In genomic region chr20:46132705-46133120, GRCh38 we compare ENCODE assay signal across 8 cellular contexts. TPM values are rescaled to one million over a fixed set of nuclear protein-coding genes. Genes with fewer than 3 reads are reported as not detected.
DNase-seq lines count a peak whose midpoint lies in the region; ATAC-seq, FAIRE-seq and TF ChIP-seq lines count a peak whose summit lies in the region.

No MANE protein-coding gene starts in this region.

- H3K36me3 ChIP-seq in adipocyte (ENCODE audit: control insufficient read depth, insufficient read depth, low read length, severe bottlenecking) (no peaks in the 10 kb centered on the region), right atrium auricular region (no peaks in the 10 kb centered on the region), sigmoid colon (no peaks in the 10 kb centered on the region)

- FAIRE-seq in GM18507 (lab: Jason Lieb, UNC): peak; percentile 48

- intact Hi-C loops in sigmoid colon (cut with DNase I): no loop called here

- H3K4me1 Mint-ChIP-seq in T-helper 17 cell: peaks cover 3% of the 10 kb centered on the region

- no peak overlapping the region for H3K4me3 Mint-ChIP-seq in T-helper 17 cell

- ATAC-seq in T-helper 17 cell: peak; percentile 88

- no peaks in the 10 kb centered on the region for H3K4me1 ChIP-seq in adipocyte (ENCODE audit: control insufficient read depth, insufficient read depth, low read length)
- peaks cover 0 to 18% of the 10 kb centered on the region in 2 donors for H3K4me1 ChIP-seq in right atrium auricular region
- no peaks in the 10 kb centered on the region for H3K4me1 ChIP-seq in sigmoid colon

- H3K27me3 Mint-ChIP-seq in T-helper 17 cell: peaks cover 74% of the 10 kb centered on the region

- peak; percentile 86 for DNase-seq in 8988T
- peak; percentile 69 for DNase-seq in GM18507 (ENCODE audit: extremely low spot score, insufficient read length, low read depth)
- DNase-seq in NCI-H1105 treated with DMSO at 0.1 percent for 48 hours (lab: John Stamatoyannopoulos, UW): peak; percentile 79
- peak; percentile 41 to 63 (median 42) for DNase-seq in T-helper 17 cell
- DNase-seq in adipocyte (ENCODE audit: low read depth): peak; percentile 80
- peak; percentile 66 for DNase-seq in right atrium auricular region (ENCODE audit: low spot score)
- peak; percentile 78 for DNase-seq in sigmoid colon
- DNase-seq in cortex of kidney (lab: John Stamatoyannopoulos, UW): no peak

- TF ChIP-seq CTCF in right atrium auricular region (IDR thresholded peaks at IDR 0.05): peak; percentile 77 to 90
- peak; percentile 9 to 68 (median 58) for TF ChIP-seq CTCF in sigmoid colon (IDR thresholded peaks at IDR 0.05)

- no peak overlapping the region for H3K27ac ChIP-seq in right atrium auricular region
- no peak overlapping the region for H3K27ac ChIP-seq in sigmoid colon

- H3K27ac Mint-ChIP-seq in T-helper 17 cell: no peak overlapping the region

- H3K4me3 ChIP-seq in adipocyte (ENCODE audit: low read length) (no peak overlapping the region), right atrium auricular region (no peak overlapping the region), sigmoid colon (no peak overlapping the region)

- 13 to 16% methylated on average over 17 of the region's 17 CpGs for WGBS in sigmoid colon, 2 donors

- no peak for TF ChIP-seq POLR2A in sigmoid colon (IDR thresholded peaks at IDR 0.05)

- TF ChIP-seq EP300 in sigmoid colon (IDR thresholded peaks at IDR 0.05): no peak

- H3K9ac ChIP-seq in adipocyte (ENCODE audit: low read length): no peak overlapping the region

- peaks cover 4% of the 10 kb centered on the region for H3K36me3 Mint-ChIP-seq in T-helper 17 cell (ENCODE audit: low read depth)

- H3K27me3 ChIP-seq in adipocyte (replicated peaks; ENCODE audit: control insufficient read depth, insufficient read depth, low read length) (peaks cover 63% of the 10 kb centered on the region), right atrium auricular region (no peaks in the 10 kb centered on the region), sigmoid colon (peaks cover 0 to 89% (median 33%) of the 10 kb centered on the region in 3 donors)

- H3K9me3 ChIP-seq in T-helper 17 cell (ENCODE audit: control insufficient read depth, low read length, poor library complexity, severe bottlenecking): no peaks in the 10 kb centered on the region
- no peaks in the 10 kb centered on the region for H3K9me3 ChIP-seq in adipocyte (ENCODE audit: control insufficient read depth, low read length)
- no peaks in the 10 kb centered on the region for H3K9me3 ChIP-seq in right atrium auricular region
- H3K9me3 ChIP-seq in sigmoid colon: no peaks in the 10 kb centered on the region

RNA-seq across cellular contexts. Expression of gene CD40, which starts 14.6 kb away (rescaled TPM):
- 1 to 10 TPM in 1 of 2 donors, under 1 TPM in 1; 0.68 to 5.8 TPM for total RNA-seq in T-helper 17 cell
- total RNA-seq in right atrium auricular region: 10 to 100 TPM in 1 of 2 donors, 1 to 10 TPM in 1; 9.6 to 14.9 TPM
- 10 to 100 TPM in 2 of 4 donors, 1 to 10 TPM in 2; 5.0 to 15.6 (median 11.1) TPM for total RNA-seq in sigmoid colon
- polyA plus RNA-seq in sigmoid colon: 10 to 100 TPM in 1 of 3 donors, 1 to 10 TPM in 2; 3.6 to 25.2 (median 7.9) TPM

RNA-seq across cellular contexts. Expression of gene NCOA5, which starts 43.0 kb away (rescaled TPM):
- total RNA-seq in T-helper 17 cell (10 to 100 TPM; 14.5 to 15.0 TPM), right atrium auricular region (10 to 100 TPM; 17.8 to 23.3 TPM), sigmoid colon (10 to 100 TPM; 22.4 to 39.2 (median 29.5) TPM)
- 10 to 100 TPM; 10.6 to 19.5 (median 11.4) TPM for polyA plus RNA-seq in sigmoid colon
